2 cellular contexts compared by ENCODE assay signal in genomic region chr19:17240855-17241399, GRCh38.
A peak's percentile ranks its signal among the peaks of the same experiment; 100 is the strongest.
TF ChIP-seq lines count a peak whose summit lies in the region.

No MANE protein-coding gene starts in this region.

TF ChIP-seq in HEK293, 187 proteins besides CTCF, POLR2A, EP300 and RAD21:
- peak; percentile 99 for TF ChIP-seq ZFP3 (tag by site-specific recombination; IDR thresholded peaks at IDR 0.05; ENCODE audit: low read depth)
- TF ChIP-seq HIC1 (tag by site-specific recombination; IDR thresholded peaks at IDR 0.05) = no peak

TF ChIP-seq in HepG2, 621 proteins besides CTCF, POLR2A, EP300 and RAD21:
- TF ChIP-seq KAT8 (CRISPR knock-in tag; IDR thresholded peaks at IDR 0.05) (no peak), GATA4 (IDR thresholded peaks at IDR 0.05; ENCODE audit: borderline replicate concordance, low read depth) (no peak), GABPB1 (CRISPR knock-in tag; IDR thresholded peaks at IDR 0.05) (no peak), MLX (CRISPR knock-in tag; IDR thresholded peaks at IDR 0.05) (no peak), EED (CRISPR knock-in tag; IDR thresholded peaks at IDR 0.05) (no peak), KIAA2018 (CRISPR knock-in tag; IDR thresholded peaks at IDR 0.05; ENCODE audit: borderline replicate concordance) (no peak), XRCC5 (optimal IDR thresholded peaks at IDR 0.05; ENCODE audit: low read length) (no peak), ZNF687 (CRISPR knock-in tag; IDR thresholded peaks at IDR 0.05) (peak; percentile 26), BCLAF1 (IDR thresholded peaks at IDR 0.05) (no peak), RBFOX2 (IDR thresholded peaks at IDR 0.05; ENCODE audit: low read depth, low read length) (peak; percentile 26; the same call in 1 of the 2 replicates), ATF7 (IDR thresholded peaks at IDR 0.05) (no peak), ATF7 (CRISPR knock-in tag; IDR thresholded peaks at IDR 0.05) (no peak), ZNF414 (CRISPR knock-in tag; IDR thresholded peaks at IDR 0.05) (0 out of 2 replicates have a peak, but pooled peaks have one; percentile 2), ZNF709 (CRISPR knock-in tag; IDR thresholded peaks at IDR 0.05) (0 out of 2 replicates have a peak, but pooled peaks have one; percentile 2), ATF4 (CRISPR knock-in tag; IDR thresholded peaks at IDR 0.05) (no peak), ARID3A (IDR thresholded peaks at IDR 0.05; ENCODE audit: low read depth, low read length) (no peak), ZNF430 (CRISPR knock-in tag; IDR thresholded peaks at IDR 0.05) (no peak), ZSCAN12 (CRISPR knock-in tag; IDR thresholded peaks at IDR 0.05) (no peak), NAIF1 (CRISPR knock-in tag; IDR thresholded peaks at IDR 0.05; ENCODE audit: borderline replicate concordance) (no peak), SP5 (CRISPR knock-in tag; IDR thresholded peaks at IDR 0.05; ENCODE audit: borderline replicate concordance, low read depth) (no peak), POLR2AphosphoS5 (IDR thresholded peaks at IDR 0.05; ENCODE audit: low read depth, low read length) (0 out of 2 replicates have a peak, but pooled peaks have one; percentile 10), ZNF703 (CRISPR knock-in tag; IDR thresholded peaks at IDR 0.05; ENCODE audit: borderline replicate concordance) (no peak), MTA1 (CRISPR knock-in tag; IDR thresholded peaks at IDR 0.05; ENCODE audit: borderline replicate concordance) (no peak), ZNF331 (CRISPR knock-in tag; IDR thresholded peaks at IDR 0.05) (no peak)
